In genomic region chr12:40011775-40012129, GRCh38 we compare ENCODE assay signal across 9 cellular contexts.
DNase-seq lines count a peak whose midpoint lies in the region; ATAC-seq and TF ChIP-seq lines count a peak whose summit lies in the region.
"Had no signal": no experiment of that assay in that cellular context is flagged by ENCODE, and none has a peak within 500 bp of the region (broad histone marks: within the 10 kb centered on the region; RNA-seq: fewer than 3 reads in every experiment).

No MANE protein-coding gene starts in this region.

- peak overlapping the region; percentile 62 for H3K4me2 ChIP-seq in parathyroid adenoma (ENCODE audit: low read length)

- no peaks in the 10 kb centered on the region for H3K9me3 ChIP-seq in adipocyte (ENCODE audit: control insufficient read depth, low read length)
- H3K9me3 ChIP-seq in parathyroid adenoma (ENCODE audit: control insufficient read depth, low read length), result no peaks in the 10 kb centered on the region

- H3K27me3 ChIP-seq in adipocyte (replicated peaks; ENCODE audit: control insufficient read depth, insufficient read depth, low read length), result no peaks in the 10 kb centered on the region
- H3K27me3 ChIP-seq in parathyroid adenoma (ENCODE audit: control insufficient read depth, insufficient read depth, low read length), result no peaks in the 10 kb centered on the region
- H3K27me3 ChIP-seq: cardiac muscle cell had no signal

- peaks cover 9% of the 10 kb centered on the region for H3K4me1 ChIP-seq in adipocyte (ENCODE audit: control insufficient read depth, insufficient read depth, low read length)
- peaks cover 5% of the 10 kb centered on the region for H3K4me1 ChIP-seq in parathyroid adenoma

- no peak for TF ChIP-seq CTCF in parathyroid adenoma (IDR thresholded peaks at IDR 0.05)

- no peak overlapping the region for H3K27ac ChIP-seq in parathyroid adenoma

- H3K9ac ChIP-seq in adipocyte (ENCODE audit: low read length) (peak overlapping the region; percentile 13), parathyroid adenoma (no peak overlapping the region)

- H3K36me3 ChIP-seq in adipocyte (ENCODE audit: control insufficient read depth, insufficient read depth, low read length, severe bottlenecking) (no peaks in the 10 kb centered on the region), parathyroid adenoma (ENCODE audit: control insufficient read depth, insufficient read depth, low read length) (no peaks in the 10 kb centered on the region)
- H3K36me3 ChIP-seq: cardiac muscle cell had no signal

- peak overlapping the region; percentile 13 for H2AFZ ChIP-seq in parathyroid adenoma

- H3K4me3 ChIP-seq in adipocyte (ENCODE audit: low read length) (peak overlapping the region; percentile 46), parathyroid adenoma (ENCODE audit: low read depth, low read length) (peak overlapping the region; percentile 38)
- H3K4me3 ChIP-seq: cardiac muscle cell had no signal

- peaks cover 10% of the 10 kb centered on the region for H3K79me2 ChIP-seq in parathyroid adenoma

- DNase-seq in adipocyte (ENCODE audit: low read depth) (no peak), GM03348 (ENCODE audit: low spot score) (no peak), HT-29 (ENCODE audit: low spot score) (no peak), NCI-H1048 (lab: John Stamatoyannopoulos, UW) (no peak), A172 (ENCODE audit: low spot score) (no peak)

- peak; percentile 33 for ATAC-seq in GM19395 (IDR thresholded peaks at IDR 0.05; ENCODE audit: unreplicated experiment)
- peak; percentile 12 for ATAC-seq in HG02970 (IDR thresholded peaks at IDR 0.05; ENCODE audit: low FRiP score, unreplicated experiment)
